Comparison of ENCODE assay signal across 26 cellular contexts in genomic region chrX:33908074-33908473, GRCh38.
"Had no signal": no experiment of that assay in that cellular context is flagged by ENCODE, and none has a peak within 500 bp of the region (broad histone marks: within the 10 kb centered on the region; RNA-seq: fewer than 3 reads in every experiment).

No MANE protein-coding gene starts in this region.

- H3K9me3 ChIP-seq: lower lobe of right lung, mucosa of descending colon, prostate gland, testis, tibial artery, upper lobe of left lung had no signal

- H3K4me1 ChIP-seq: lower lobe of right lung, parathyroid adenoma, prostate gland, right atrium auricular region, testis, tibial artery, upper lobe of left lung had no signal

- H3K4me1 Mint-ChIP-seq: naive B cell, neural crest cell had no signal

- H3K27me3 ChIP-seq: right atrium auricular region, testis, tibial artery, upper lobe of left lung had no signal

- FAIRE-seq: frontal cortex, islet of Langerhans, urothelium cell line had no signal

- H3K4me2 ChIP-seq: smooth muscle cell had no signal

- H3K27ac Mint-ChIP-seq: naive B cell; natural killer cell treated with Interleukin-12 subunit alpha and Interleukin-12 subunit beta and Interleukin-15 and Interleukin-18, amount 100 ng/mL, for 72 hours had no signal

- DNase-seq: dermis blood vessel endothelial cell; effector memory CD4-positive, alpha-beta T cell; left ventricle myocardium superior; lower lobe of right lung; mucosa of descending colon; naive B cell; stimulated activated CD4-positive, alpha-beta T cell treated with anti-CD3 and anti-CD28 coated beads, Interleukin-12 subunit alpha, Interleukin-12 subunit beta, amount 100 ng/mL, for 4 hours; stimulated activated CD4-positive, alpha-beta T cell treated with anti-CD3 and anti-CD28 coated beads, Interleukin-1b, Interleukin-23, amount 100 ng/mL, for 48 hours; stimulated activated CD4-positive, alpha-beta T cell treated with anti-CD3 and anti-CD28 coated beads, Interleukin-4, amount 100 ng/mL, for 1 hour; stimulated activated CD8-positive, alpha-beta memory T cell treated with anti-CD3 and anti-CD28 coated beads, Interleukin-4, amount 100 ng/mL, for 48 hours; stimulated activated naive CD4-positive, alpha-beta T cell treated with Interleukin-2 at 50 U/mL for 16 hours; substantia nigra; testis; tibial artery; upper lobe of left lung had no signal

- H3K27me3 Mint-ChIP-seq: naive B cell; natural killer cell treated with Interleukin-12 subunit alpha and Interleukin-12 subunit beta and Interleukin-15 and Interleukin-18, amount 100 ng/mL, for 72 hours had no signal

- H3K9ac ChIP-seq: parathyroid adenoma had no signal

- H3K4me3 Mint-ChIP-seq: naive B cell; natural killer cell treated with Interleukin-12 subunit alpha and Interleukin-12 subunit beta and Interleukin-15 and Interleukin-18, amount 100 ng/mL, for 72 hours; neural crest cell had no signal

- H2AFZ ChIP-seq: parathyroid adenoma had no signal

- ATAC-seq: left ventricle myocardium superior; lower lobe of right lung; mucosa of descending colon; natural killer cell treated with Interleukin-12 subunit alpha and Interleukin-12 subunit beta and Interleukin-15 and Interleukin-18, amount 100 ng/mL, for 72 hours; sciatic nerve had no signal

- H3K36me3 Mint-ChIP-seq: naive B cell; natural killer cell treated with Interleukin-12 subunit alpha and Interleukin-12 subunit beta and Interleukin-15 and Interleukin-18, amount 100 ng/mL, for 72 hours had no signal

- H3K4me3 ChIP-seq: coronary artery, lower lobe of right lung, mucosa of descending colon, prostate gland, right atrium auricular region, smooth muscle cell, testis, tibial artery, upper lobe of left lung had no signal

- H3K36me3 ChIP-seq: lower lobe of right lung, prostate gland, right atrium auricular region, tibial artery, upper lobe of left lung had no signal

- H3K79me2 ChIP-seq: parathyroid adenoma had no signal

- H3K27ac ChIP-seq: coronary artery, lower lobe of right lung, parathyroid adenoma, prostate gland, right atrium auricular region, testis, tibial artery, upper lobe of left lung had no signal
